In genomic region chr20:9514461-9515210, GRCh38 we compare ENCODE assay signal across 9 cellular contexts. TPM values are rescaled to one million over a fixed set of nuclear protein-coding genes. Genes with fewer than 3 reads are reported as not detected.
DNase-seq lines count a peak whose midpoint lies in the region; ATAC-seq and TF ChIP-seq lines count a peak whose summit lies in the region.
"Had no signal": no experiment of that assay in that cellular context is flagged by ENCODE, and none has a peak within 500 bp of the region (broad histone marks: within the 10 kb centered on the region; RNA-seq: fewer than 3 reads in every experiment).

A gene with protein sequence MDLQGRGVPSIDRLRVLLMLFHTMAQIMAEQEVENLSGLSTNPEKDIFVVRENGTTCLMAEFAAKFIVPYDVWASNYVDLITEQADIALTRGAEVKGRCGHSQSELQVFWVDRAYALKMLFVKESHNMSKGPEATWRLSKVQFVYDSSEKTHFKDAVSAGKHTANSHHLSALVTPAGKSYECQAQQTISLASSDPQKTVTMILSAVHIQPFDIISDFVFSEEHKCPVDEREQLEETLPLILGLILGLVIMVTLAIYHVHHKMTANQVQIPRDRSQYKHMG (plus strand): TSS chr20:9514590. CDS start chr20:9514853, 263 bp downstream.

- peaks cover 0 to 8% (median 0%) of the 10 kb centered on the region in 4 donors for H3K4me1 ChIP-seq in Peyer's patch

- TF ChIP-seq CTCF in Peyer's patch (IDR thresholded peaks at IDR 0.05) = no peak

- ATAC-seq in GM18520 (IDR thresholded peaks at IDR 0.05; ENCODE audit: unreplicated experiment) (no peak), GM21825 (IDR thresholded peaks at IDR 0.05; ENCODE audit: unreplicated experiment) (no peak)

- no peaks in the 10 kb centered on the region for H3K36me3 ChIP-seq in Peyer's patch
- H3K36me3 ChIP-seq: adrenal gland had no signal

- no peak for TF ChIP-seq POLR2A in Peyer's patch (IDR thresholded peaks at IDR 0.05)

- H3K27me3 ChIP-seq in Peyer's patch = peaks cover 0 to 15% of the 10 kb centered on the region in 2 donors

- no peak within 1 kb of the TSS for H3K4me3 ChIP-seq in Peyer's patch

- peak; percentile 31 for DNase-seq in EH (ENCODE audit: low read depth)
- DNase-seq in NCI-H146 (lab: John Stamatoyannopoulos, UW) = peak; percentile 78
- peak; percentile 47 for DNase-seq in dermis blood vessel endothelial cell
- DNase-seq in myocyte (ENCODE audit: low read depth) = peak; percentile 64
- no peak for DNase-seq in Peyer's patch
- DNase-seq in DMS79 (lab: John Stamatoyannopoulos, UW) = no peak

- H3K9me3 ChIP-seq in Peyer's patch = no peaks in the 10 kb centered on the region
- H3K9me3 ChIP-seq: adrenal gland had no signal

- H3K27ac ChIP-seq in Peyer's patch = no peak within 1 kb of the TSS
- H3K27ac ChIP-seq: adrenal gland had no signal

RNA-seq across cellular contexts. Expression of the gene that starts here (rescaled TPM):
- 0.34 and 0.84 TPM in 2 replicates for total RNA-seq in dermis blood vessel endothelial cell
- 0.99 and 2.0 TPM in 2 replicates for total RNA-seq in myocyte
- polyA plus RNA-seq in myocyte (2012) = 13.1 TPM
- total RNA-seq in Peyer's patch = not detected

Comparison
In these comparisons a context has a peak if more than half of its experiments do, and no peak if none do; other contexts are left out.
1. Peak in DNase-seq in dermis blood vessel endothelial cell; RNA of the gene not detected or under 1 TPM.
2. DNase-seq: peak in EH (single experiment), NCI-H146 (single experiment) and myocyte (single experiment); none in Peyer's patch (0 of 3) and DMS79 (single experiment).